Comparison of ENCODE assay signal across 14 cellular contexts in genomic region chr5:140301136-140301535, GRCh38. TPM values are rescaled to one million over a fixed set of nuclear protein-coding genes. Genes with fewer than 3 reads are reported as not detected.
A peak's percentile ranks its signal among the peaks of the same experiment; 100 is the strongest.
DNase-seq lines count a peak whose midpoint lies in the region; ATAC-seq, FAIRE-seq and TF ChIP-seq lines count a peak whose summit lies in the region.
"Had no signal": no experiment of that assay in that cellular context is flagged by ENCODE, and none has a peak within 500 bp of the region (broad histone marks: within the 10 kb centered on the region; RNA-seq: fewer than 3 reads in every experiment).

No MANE protein-coding gene starts in this region.

- H2BK12ac ChIP-seq in H1 (ENCODE audit: low read depth, low read length) = no peak overlapping the region

- H2AFZ ChIP-seq in H1 (ENCODE audit: low read length) = no peak overlapping the region

- no peaks in the 10 kb centered on the region for H3K9me3 Mint-ChIP-seq in nephron progenitor cell

- no peak for TF ChIP-seq RAD21 in H1 (IDR thresholded peaks at IDR 0.05 in 1 of 2, conservative IDR thresholded peaks at IDR 0.05 in 1 of 2; ENCODE audit: low read depth in 2 of 2, low read length in 2 of 2)

- in situ Hi-C loops in gastrocnemius medialis (cut with MboI; ENCODE audit: low sequenced_read_pairs in 4 of 4) = loop anchor here in 1 of 4 donors (5.0 kb wide), 1 partner anchor 36 kb away; no protein-coding TSS in a partner anchor

- H2AK5ac ChIP-seq in H1 (ENCODE audit: low read depth, low read length) = no peak overlapping the region

- H3K27ac Mint-ChIP-seq in nephron progenitor cell = no peak overlapping the region

- H3K36me3 ChIP-seq in H1 (ENCODE audit: control insufficient read depth in 2 of 4, insufficient read depth in 4 of 4, low read length in 3 of 4) = peaks cover 0 to 4% (median under 1%) of the 10 kb centered on the region in 4 experiments; a peak in 3 of 8 replicates
- peaks cover 0 to 9% (median 3%) of the 10 kb centered on the region in 3 donors for H3K36me3 ChIP-seq in tibial artery
- H3K36me3 ChIP-seq in gastrocnemius medialis = peaks cover 0 to 13% of the 10 kb centered on the region in 2 donors
- H3K36me3 ChIP-seq: right lobe of liver had no signal

- peaks cover 13% of the 10 kb centered on the region for H3K27me3 Mint-ChIP-seq in nephron progenitor cell (ENCODE audit: low read depth, poor library complexity)

- H3K4ac ChIP-seq in H1 (replicated peaks; ENCODE audit: insufficient read length, low read depth, low read length) = no peak overlapping the region

- H2BK120ac ChIP-seq in H1 (replicated peaks; ENCODE audit: low read depth, low read length) = no peak overlapping the region

- intact Hi-C loops in tibial artery (cut with DNase I; ENCODE audit: low total_unique reads) = loop anchor here (5.0 kb wide), 1 partner anchor 46 kb away; the partner anchor contains the start of gene HBEGF
- intact Hi-C loops in gastrocnemius medialis (cut with DNase I; ENCODE audit: low total_unique reads) = no loop called here

- no peak overlapping the region for H3K23ac ChIP-seq in H1 (ENCODE audit: insufficient read length)

- H2BK20ac ChIP-seq in H1 (ENCODE audit: low read length) = no peak overlapping the region

- H3K4me1 ChIP-seq in H1 (replicated peaks in 1 of 4; ENCODE audit: control insufficient read depth in 3 of 4, insufficient read depth in 4 of 4, low read length in 3 of 4) (no peaks in the 10 kb centered on the region), tibial artery (peaks cover 0 to 47% (median 25%) of the 10 kb centered on the region in 4 donors), gastrocnemius medialis (peaks cover 49 to 52% of the 10 kb centered on the region in 2 donors)

- no peak overlapping the region for H4K8ac ChIP-seq in H1 (ENCODE audit: extremely low read depth, insufficient read depth, low read length)

- H4K5ac ChIP-seq in H1 (ENCODE audit: insufficient read length, low read depth, low read length) = no peak overlapping the region

- H3K4me3 ChIP-seq in NB4 (ENCODE audit: low read depth, low read length) (peak overlapping the region; percentile 99), H1 (ENCODE audit: extremely low read depth in 1 of 4, insufficient read depth in 2 of 4, low read depth in 3 of 4, low read length in 4 of 4) (no peak overlapping the region), tibial artery (no peak overlapping the region), gastrocnemius medialis (no peak overlapping the region)
- H3K4me3 ChIP-seq: right lobe of liver had no signal

- CTCF ChIA-PET in H1 (lab: Charles Lee; ENCODE audit: partially characterized antibody) = interaction anchor here (1.0 to 1.6 kb wide), 3 partner anchors 14 to 59 kb away, joined by 3 read pairs; no protein-coding TSS in a partner anchor
- CTCF ChIA-PET in HEK293T (lab: Yijun Ruan, JAX) = interaction anchor here (1.0 kb wide), 1 partner anchor 56 kb away, joined by 4 read pairs; no protein-coding TSS in a partner anchor

- no peak overlapping the region for H3K27ac ChIP-seq in H1 (ENCODE audit: low read depth, low read length)
- no peak overlapping the region for H3K27ac ChIP-seq in tibial artery
- peak overlapping the region in 2 of 4 donors; percentile 11 to 95 for H3K27ac ChIP-seq in gastrocnemius medialis
- H3K27ac ChIP-seq: right lobe of liver had no signal

- ATAC-seq in gastrocnemius medialis = no peak

- FAIRE-seq in GM12892 (lab: Jason Lieb, UNC) (peak; percentile 5), H1 (lab: Jason Lieb, UNC) (no peak)
- FAIRE-seq: TTC549 had no signal

- H4K91ac ChIP-seq in H1 (replicated peaks; ENCODE audit: insufficient read length, low read length) = no peak overlapping the region

- H3K14ac ChIP-seq in H1 (ENCODE audit: insufficient read length) = no peak overlapping the region

- no peak overlapping the region for H2BK5ac ChIP-seq in H1 (ENCODE audit: low read depth, low read length)

- H3K9ac ChIP-seq in H1 (replicated peaks in 1 of 4; ENCODE audit: extremely low read depth in 1 of 4, low read depth in 3 of 4, low read length in 3 of 4) = no peak overlapping the region

- H3K27me3 ChIP-seq in H1 (replicated peaks in 1 of 4; ENCODE audit: control insufficient read depth in 3 of 4, extremely low read depth in 1 of 4, insufficient read depth in 3 of 4, low read length in 3 of 4) = no peaks in the 10 kb centered on the region
- no peaks in the 10 kb centered on the region for H3K27me3 ChIP-seq in tibial artery
- H3K27me3 ChIP-seq in gastrocnemius medialis = no peaks in the 10 kb centered on the region
- H3K27me3 ChIP-seq: right lobe of liver had no signal

- peak overlapping the region; percentile 74 to 86; a peak in 1 of 4 replicates for H3K4me2 ChIP-seq in H1 (ENCODE audit: insufficient read depth in 1 of 2, low read depth in 2 of 2, low read length in 2 of 2)

- TF ChIP-seq EP300 in H1 (IDR thresholded peaks at IDR 0.05; ENCODE audit: borderline replicate concordance in 1 of 2, low read depth in 2 of 2, low read length in 2 of 2) = no peak

- TF ChIP-seq CTCF in NB4 (IDR thresholded peaks at IDR 0.05; ENCODE audit: low read depth, low read length) (no peak), H1 (IDR thresholded peaks at IDR 0.05; ENCODE audit: control extremely low read depth in 1 of 3, insufficient read depth in 1 of 3, low read depth in 1 of 3, low read length in 3 of 3) (no peak), nephron progenitor cell (IDR thresholded peaks at IDR 0.05) (no peak), tibial artery (IDR thresholded peaks at IDR 0.05) (no peak), gastrocnemius medialis (IDR thresholded peaks at IDR 0.05 in 4 of 5, conservative IDR thresholded peaks at IDR 0.05 in 1 of 5) (no peak)

- H3K4me3 Mint-ChIP-seq in nephron progenitor cell = peak overlapping the region; percentile 98

- POLR2A ChIA-PET in H1 (lab: Charles Lee; ENCODE audit: partially characterized antibody) (interaction anchor here (1.2 to 2.6 kb wide), 3 partner anchors 11 to 58 kb away, joined by 3 to 9 read pairs (median 6); no protein-coding TSS in a partner anchor), HEK293T (lab: Yijun Ruan, JAX) (interaction anchor here (2.5 to 2.6 kb wide), 2 partner anchors 10 to 27 kb away, joined by 13 to 22 read pairs; no protein-coding TSS in a partner anchor)

- no peak overlapping the region for H2BK15ac ChIP-seq in H1 (ENCODE audit: low read length)

- H3K56ac ChIP-seq in H1 (replicated peaks; ENCODE audit: insufficient read length, low read depth, low read length) = no peak overlapping the region

- WGBS in H1 (ENCODE audit: extremely low coverage in 1 of 2, insufficient coverage in 1 of 2, insufficient read length in 1 of 2, insufficient replicate concordance in 2 of 2, low coverage in 1 of 2, low lambda C conversion rate in 2 of 2, missing lambda C conversion rate in 1 of 2), 2 experiments = 96% methylated on average over 1 of the region's 1 CpG; no CpG with 5 or more reads in 1 of the 2 experiments

- DNase-seq in GM12892 (ENCODE audit: insufficient read length) = no peak
- DNase-seq in NB4 (ENCODE audit: low read depth) = no peak
- DNase-seq in H1 (ENCODE audit: low read depth in 1 of 2, low spot score in 2 of 2) = no peak
- no peak for DNase-seq in nephron progenitor cell
- no peak for DNase-seq in tibial artery
- no peak for DNase-seq in HEK293T (ENCODE audit: extremely low spot score)
- no peak for DNase-seq in gastrocnemius medialis
- DNase-seq: Calu3, caudate nucleus, NCI-H1417, right lobe of liver, RPMI8226 had no signal

- H3K36me3 Mint-ChIP-seq in nephron progenitor cell (ENCODE audit: low read depth) = peaks cover 16% of the 10 kb centered on the region

- no peaks in the 10 kb centered on the region for H3K79me1 ChIP-seq in H1 (ENCODE audit: low read depth, low read length)

- H4K20me1 ChIP-seq in H1 (replicated peaks in 1 of 2; ENCODE audit: control insufficient read depth in 1 of 2, insufficient read depth in 2 of 2, low read length in 2 of 2) = peaks cover 1 to 4% of the 10 kb centered on the region in 2 experiments

- TF ChIP-seq POLR2A in GM12892 (IDR thresholded peaks at IDR 0.05; ENCODE audit: low read depth, low read length) = no peak
- TF ChIP-seq POLR2A in NB4 (IDR thresholded peaks at IDR 0.05; ENCODE audit: extremely low read depth, insufficient read length) = no peak
- no peak for TF ChIP-seq POLR2A in H1 (IDR thresholded peaks at IDR 0.05; ENCODE audit: control extremely low read depth in 1 of 2, low read depth in 2 of 2, low read length in 2 of 2)
- no peak for TF ChIP-seq POLR2A in gastrocnemius medialis (IDR thresholded peaks at IDR 0.05)

- peaks cover 6 to 53% of the 10 kb centered on the region in 2 experiments; a peak in 3 of 4 replicates for H3K79me2 ChIP-seq in H1 (ENCODE audit: control insufficient read depth in 1 of 2, insufficient read depth in 2 of 2, low read length in 2 of 2)

- no peak overlapping the region for H3K18ac ChIP-seq in H1 (ENCODE audit: extremely low read depth, low read length)

- H3K4me1 Mint-ChIP-seq in nephron progenitor cell = peaks cover 39% of the 10 kb centered on the region

- H3K23me2 ChIP-seq in H1 (ENCODE audit: low read depth, low read length) = peaks cover 4% of the 10 kb centered on the region

- H3K9me3 ChIP-seq in H1 (ENCODE audit: insufficient read depth in 2 of 2, low read depth in 1 of 2, low read length in 1 of 2) = no peaks in the 10 kb centered on the region
- no peaks in the 10 kb centered on the region for H3K9me3 ChIP-seq in tibial artery
- no peaks in the 10 kb centered on the region for H3K9me3 ChIP-seq in gastrocnemius medialis
- H3K9me3 ChIP-seq: right lobe of liver had no signal

RNA-seq across cellular contexts. Expression of gene PFDN1, which starts 1.8 kb away (rescaled TPM):
- 93.4 TPM for polyA plus RNA-seq in GM12892 (2012; ENCODE audit: missing spikeins)
- 52.6 and 53.0 TPM in 2 replicates for total RNA-seq in H1 (2021; fragmentation: NEBNext Ultra II Directional; extraction: Animal tissue kit (Norgen Biotek cat#: 25700))
- 71.7 and 89.6 TPM in 2 replicates for polyA plus RNA-seq in H1 (2011; rRNA removed)
- 65.7 TPM for polyA plus RNA-seq in H1 (2011; cell fraction: cytosol; rRNA removed)
- polyA plus RNA-seq in H1 (2011; cell fraction: nucleus; rRNA removed) = 60.6 TPM
- 56.5 to 141 TPM (median 82.0 TPM) in 4 replicates for polyA plus RNA-seq in H1 (2012, experiment 1 of 2)
- polyA plus RNA-seq in H1 (2012, experiment 2 of 2) = 44.7 TPM
- 236 TPM for polyA plus RNA-seq in H1 (2013, experiment 1 of 2)
- 247 TPM for polyA plus RNA-seq in H1 (2013, experiment 2 of 2)
- polyA minus RNA-seq in H1 (2011; rRNA and poly(A)+ RNA removed) = 47.0 and 48.0 TPM in 2 replicates
- polyA minus RNA-seq in H1 (2011; cell fraction: cytosol; rRNA and poly(A)+ RNA removed) = 21.7 TPM
- polyA minus RNA-seq in H1 (2011; cell fraction: nucleus; rRNA and poly(A)+ RNA removed) = 24.1 TPM
- 10 to 100 TPM; 47.9 to 81.0 (median 77.9) TPM for total RNA-seq in gastrocnemius medialis

RNA-seq across cellular contexts. Expression of gene HBEGF, which starts 45.3 kb away (rescaled TPM):
- 2.1 TPM for polyA plus RNA-seq in GM12892 (2012; ENCODE audit: missing spikeins)
- total RNA-seq in H1 (2021; fragmentation: NEBNext Ultra II Directional; extraction: Animal tissue kit (Norgen Biotek cat#: 25700)) = 2.5 and 2.8 TPM in 2 replicates
- polyA plus RNA-seq in H1 (2011; rRNA removed) = 2.1 and 2.4 TPM in 2 replicates
- 1.9 TPM for polyA plus RNA-seq in H1 (2011; cell fraction: cytosol; rRNA removed)
- 1.9 TPM for polyA plus RNA-seq in H1 (2011; cell fraction: nucleus; rRNA removed)
- 1.9 to 2.8 TPM (median 2.4 TPM) in 4 replicates for polyA plus RNA-seq in H1 (2012, experiment 1 of 2)
- polyA plus RNA-seq in H1 (2012, experiment 2 of 2) = 1.8 TPM
- 4.1 TPM for polyA plus RNA-seq in H1 (2013, experiment 1 of 2)
- 4.8 TPM for polyA plus RNA-seq in H1 (2013, experiment 2 of 2)
- polyA minus RNA-seq in H1 (2011; rRNA and poly(A)+ RNA removed) = 1.2 and 2.7 TPM in 2 replicates
- 0.73 TPM for polyA minus RNA-seq in H1 (2011; cell fraction: cytosol; rRNA and poly(A)+ RNA removed)
- 3.3 TPM for polyA minus RNA-seq in H1 (2011; cell fraction: nucleus; rRNA and poly(A)+ RNA removed)
- total RNA-seq in gastrocnemius medialis = 10 to 100 TPM in 3 of 4 donors, 1 to 10 TPM in 1; 5.3 to 22.2 (median 17.6) TPM

RNA-seq across cellular contexts. Expression of gene SLC4A9, which starts 58.9 kb away (rescaled TPM):
- not detected for polyA plus RNA-seq in GM12892 (2012; ENCODE audit: missing spikeins)
- 0.15 and 0.28 TPM in 2 replicates for total RNA-seq in H1 (2021; fragmentation: NEBNext Ultra II Directional; extraction: Animal tissue kit (Norgen Biotek cat#: 25700))
- polyA plus RNA-seq in H1 (2011; rRNA removed) = 0.15 and 0.24 TPM in 2 replicates
- 0.13 TPM for polyA plus RNA-seq in H1 (2011; cell fraction: cytosol; rRNA removed)
- polyA plus RNA-seq in H1 (2011; cell fraction: nucleus; rRNA removed) = 0.91 TPM
- 0.17 to 0.76 TPM (median 0.37 TPM) in 3 of 4 replicates, not detected in the other for polyA plus RNA-seq in H1 (2012, experiment 1 of 2)
- polyA plus RNA-seq in H1 (2012, experiment 2 of 2) = not detected
- 0.12 TPM for polyA plus RNA-seq in H1 (2013, experiment 1 of 2)
- polyA plus RNA-seq in H1 (2013, experiment 2 of 2) = 0.15 TPM
- polyA minus RNA-seq in H1 (2011; rRNA and poly(A)+ RNA removed) = 0.69 and 1.6 TPM in 2 replicates
- not detected for polyA minus RNA-seq in H1 (2011; cell fraction: cytosol; rRNA and poly(A)+ RNA removed)
- polyA minus RNA-seq in H1 (2011; cell fraction: nucleus; rRNA and poly(A)+ RNA removed) = 1.9 TPM
- not detected for total RNA-seq in gastrocnemius medialis
- total RNA-seq: Calu3, NCI-H460, right lobe of liver had no signal
